11 cellular contexts compared by ENCODE assay signal in genomic region chr19:35041548-35042055, GRCh38. TPM values are rescaled to one million over a fixed set of nuclear protein-coding genes. Genes with fewer than 3 reads are reported as not detected.
DNase-seq lines count a peak whose midpoint lies in the region; ATAC-seq lines count a peak whose summit lies in the region.
"Had no signal": no experiment of that assay in that cellular context is flagged by ENCODE, and none has a peak within 500 bp of the region (broad histone marks: within the 10 kb centered on the region; RNA-seq: fewer than 3 reads in every experiment).

Gene HPN (plus strand): TSS chr19:35041721. CDS start chr19:35042507, 786 bp downstream.

- no peaks in the 10 kb centered on the region for H3K9me3 Mint-ChIP-seq in activated naive CD4-positive, alpha-beta T cell treated with anti-CD3 and anti-CD28 coated beads, Interleukin-2, amount 10 ng/mL, durations not matched to agents 7 days and 5 days

- no peak within 1 kb of the TSS for H3K27ac ChIP-seq in effector memory CD4-positive, alpha-beta T cell (ENCODE audit: insufficient read depth, low read length, poor library complexity, severe bottlenecking)
- H3K27ac ChIP-seq in urinary bladder (ENCODE audit: low read depth): peak within 1 kb of the TSS; percentile 50
- H3K27ac ChIP-seq: foreskin keratinocyte had no signal

- peaks cover 76% of the 10 kb centered on the region for H3K27me3 Mint-ChIP-seq in activated naive CD4-positive, alpha-beta T cell treated with anti-CD3 and anti-CD28 coated beads, Interleukin-2, amount 10 ng/mL, durations not matched to agents 7 days and 5 days

- H3K4me3 Mint-ChIP-seq in activated naive CD4-positive, alpha-beta T cell treated with anti-CD3 and anti-CD28 coated beads, Interleukin-2, amount 10 ng/mL, durations not matched to agents 7 days and 5 days: peak within 1 kb of the TSS; percentile 42

- peak within 1 kb of the TSS; percentile 53 for H3K4me3 ChIP-seq in effector memory CD4-positive, alpha-beta T cell (ENCODE audit: insufficient read depth, low read depth, low read length, poor library complexity, severe bottlenecking)
- H3K4me3 ChIP-seq in mucosa of stomach (ENCODE audit: low read length) (no peak within 1 kb of the TSS), urinary bladder (ENCODE audit: low read depth, low read length) (no peak within 1 kb of the TSS)

- H3K9ac ChIP-seq in mucosa of stomach (ENCODE audit: low read length): peak within 1 kb of the TSS; percentile 53

- CTCF ChIA-PET in activated naive CD4-positive, alpha-beta T cell treated with anti-CD3 and anti-CD28 coated beads, Interleukin-2, amount 10 ng/mL, durations not matched to agents 7 days and 5 days (lab: Charles Lee): interaction anchor here (3.5 kb wide), 1 partner anchor 94 kb away, joined by 19 read pairs; the partner anchor contains the start of gene LGI4

- H3K4me1 Mint-ChIP-seq in activated naive CD4-positive, alpha-beta T cell treated with anti-CD3 and anti-CD28 coated beads, Interleukin-2, amount 10 ng/mL, durations not matched to agents 7 days and 5 days: peaks cover 27% of the 10 kb centered on the region

- ATAC-seq in GM18870 (IDR thresholded peaks at IDR 0.05; ENCODE audit: unreplicated experiment) (no peak), HG03520 (IDR thresholded peaks at IDR 0.05; ENCODE audit: unreplicated experiment) (no peak)
- ATAC-seq: foreskin keratinocyte had no signal

- peaks cover 20% of the 10 kb centered on the region for H3K4me1 ChIP-seq in effector memory CD4-positive, alpha-beta T cell (ENCODE audit: control insufficient read depth, insufficient read depth, low read length, poor library complexity, severe bottlenecking)
- H3K4me1 ChIP-seq in mucosa of stomach (ENCODE audit: control insufficient read depth, insufficient read depth, low read length): peaks cover 28% of the 10 kb centered on the region
- H3K4me1 ChIP-seq in urinary bladder (ENCODE audit: insufficient read depth): no peaks in the 10 kb centered on the region
- H3K4me1 ChIP-seq: foreskin keratinocyte had no signal

- DNase-seq in activated naive CD4-positive, alpha-beta T cell treated with anti-CD3 and anti-CD28 coated beads, Interleukin-2, amount 10 ng/mL, durations not matched to agents 7 days and 5 days: no peak
- no peak for DNase-seq in activated naive CD4-positive, alpha-beta T cell treated with Interleukin-2 at 50 U/mL for 16 hours
- DNase-seq in effector memory CD4-positive, alpha-beta T cell: no peak
- DNase-seq in cortex of kidney (lab: John Stamatoyannopoulos, UW): no peak
- DNase-seq: activated CD4-positive, alpha-beta T cell treated with anti-CD3 and anti-CD28 coated beads, Interleukin-2, amount 50 U/mL, for 4 hours; foreskin keratinocyte; NCI-H524 treated with DMSO at 0.1 percent for 48 hours had no signal

- 59% methylated on average over 19 of the region's 19 CpGs for WGBS in urinary bladder

- no peaks in the 10 kb centered on the region for H3K36me3 Mint-ChIP-seq in activated naive CD4-positive, alpha-beta T cell treated with anti-CD3 and anti-CD28 coated beads, Interleukin-2, amount 10 ng/mL, durations not matched to agents 7 days and 5 days

- H3K9me3 ChIP-seq in effector memory CD4-positive, alpha-beta T cell (ENCODE audit: control insufficient read depth, low read length): no peaks in the 10 kb centered on the region
- H3K9me3 ChIP-seq in mucosa of stomach (ENCODE audit: control insufficient read depth, low read length): no peaks in the 10 kb centered on the region

- H3K27ac Mint-ChIP-seq in activated naive CD4-positive, alpha-beta T cell treated with anti-CD3 and anti-CD28 coated beads, Interleukin-2, amount 10 ng/mL, durations not matched to agents 7 days and 5 days: no peak within 1 kb of the TSS

- H3K27me3 ChIP-seq in effector memory CD4-positive, alpha-beta T cell (replicated peaks; ENCODE audit: control insufficient read depth, insufficient read depth, low read length, poor library complexity, severe bottlenecking): no peaks in the 10 kb centered on the region
- H3K27me3 ChIP-seq in mucosa of stomach (ENCODE audit: control insufficient read depth, insufficient read depth, low read length): peaks cover 2% of the 10 kb centered on the region

- H3K36me3 ChIP-seq in effector memory CD4-positive, alpha-beta T cell (ENCODE audit: control insufficient read depth, insufficient read depth, low read length): no peaks in the 10 kb centered on the region
- no peaks in the 10 kb centered on the region for H3K36me3 ChIP-seq in mucosa of stomach (ENCODE audit: control insufficient read depth, insufficient read depth, low read length)
- H3K36me3 ChIP-seq in urinary bladder (ENCODE audit: insufficient read depth): no peaks in the 10 kb centered on the region

RNA-seq across cellular contexts. Expression of gene HPN, which starts in this region (rescaled TPM):
- not detected for total RNA-seq in urinary bladder
- polyA plus RNA-seq in urinary bladder: 0.73 TPM
- total RNA-seq: foreskin keratinocyte had no signal
- polyA plus RNA-seq: foreskin keratinocyte had no signal
